ENCODE assay signal across 26 cellular contexts in the genomic region with DNA sequence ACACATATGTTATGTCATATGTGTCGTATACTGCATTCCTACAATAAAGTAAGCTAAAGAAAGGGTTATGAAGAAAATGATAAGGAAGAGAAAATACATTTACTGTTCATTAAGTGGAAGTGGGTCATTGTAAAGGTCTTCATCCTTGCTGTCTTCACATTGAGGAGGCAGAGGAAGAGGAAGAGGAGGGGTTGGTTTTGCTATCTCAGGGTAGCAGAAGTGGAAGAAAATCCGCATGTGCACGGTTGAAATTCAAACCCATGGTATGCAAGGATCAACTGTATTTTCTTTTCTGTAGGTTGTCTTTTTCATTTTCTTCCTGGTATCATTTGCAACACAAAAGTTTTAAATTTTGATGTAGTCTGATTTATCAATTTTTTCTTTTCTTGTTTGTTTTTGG.
"Had no signal": no experiment of that assay in that cellular context is flagged by ENCODE, and none has a peak within 500 bp of the region (broad histone marks: within the 10 kb centered on the region; RNA-seq: fewer than 3 reads in every experiment).

No MANE protein-coding gene starts in this region.

- H3K36me3 ChIP-seq: Peyer's patch, SJSA1 had no signal

- H3K27me3 ChIP-seq: Peyer's patch, SJSA1 had no signal

- H3K4me3 ChIP-seq: Peyer's patch, SJSA1 had no signal

- H3K9me3 ChIP-seq: Peyer's patch, SJSA1, SK-N-SH had no signal

- H3K27ac ChIP-seq: Peyer's patch, SJSA1, VCaP had no signal

- H3K9ac ChIP-seq: SK-N-SH had no signal

- FAIRE-seq: colon had no signal

- H3K9me2 ChIP-seq: SK-N-SH had no signal

- H3K4me2 ChIP-seq: SK-N-SH had no signal

- DNase-seq: activated B cell treated with CpG ODN at 0.5 μM for 24 hours; activated CD4-positive, alpha-beta T cell treated with anti-CD3 and anti-CD28 coated beads for 48 hours; activated CD4-positive, CD25-positive, alpha-beta regulatory T cell treated with anti-CD3 and anti-CD28 coated beads, Interleukin-2, amount 50 U/mL, for 72 hours; activated CD8-positive, alpha-beta T cell treated with anti-CD3 and anti-CD28 coated beads for 36 hours; activated effector memory CD4-positive, alpha-beta T cell treated with Interleukin-2 at 50 U/mL for 16 hours; activated naive CD4-positive, alpha-beta T cell treated with anti-CD3 and anti-CD28 coated beads, Interleukin-2, amount 10 ng/mL, durations not matched to agents 7 days and 5 days; activated naive CD8-positive, alpha-beta T cell treated with anti-CD3 and anti-CD28 coated beads, Interleukin-2, amount 50 U/mL, for 24 hours; activated T-cell treated with anti-CD3 and anti-CD28 coated beads, Interleukin-2, amount 50 U/mL, for 4 hours; anterior cingulate cortex; central memory CD4-positive, alpha-beta T cell; NCI-H1105 treated with DMSO at 0.1 percent for 48 hours; NCI-H1436; NCI-H1694; NCI-H1930; NCI-H2081 treated with DMSO at 0.1 percent for 48 hours; NCI-H226; NCI-H446 treated with DMSO at 0.1 percent for 48 hours; NCI-H524 treated with DMSO at 0.1 percent for 48 hours; PC-3; Peyer's patch; RPMI8226; SHP77 treated with DMSO at 0.1 percent for 48 hours; SK-N-SH had no signal

- ATAC-seq: activated CD8-positive, alpha-beta T cell treated with anti-CD3 and anti-CD28 coated beads for 36 hours; activated naive CD8-positive, alpha-beta T cell treated with anti-CD3 and anti-CD28 coated beads, Interleukin-2, amount 50 U/mL, for 24 hours; activated T-cell treated with anti-CD3 and anti-CD28 coated beads, Interleukin-2, amount 50 U/mL, for 4 hours; PC-3 had no signal
